Comparison of ENCODE assay signal across 1 cellular context in genomic region chr5:70953068-70953467, GRCh38. TPM values are rescaled to one million over a fixed set of nuclear protein-coding genes. Genes with fewer than 3 reads are reported as not detected.
"Had no signal": no experiment of that assay in that cellular context is flagged by ENCODE, and none has a peak within 500 bp of the region (broad histone marks: within the 10 kb centered on the region; RNA-seq: fewer than 3 reads in every experiment).

No MANE protein-coding gene starts in this region.

RNA-seq across cellular contexts. Expression of gene SERF1A, which starts 52.6 kb away (rescaled TPM):
- total RNA-seq: PC-3 had no signal
